In the genomic region with DNA sequence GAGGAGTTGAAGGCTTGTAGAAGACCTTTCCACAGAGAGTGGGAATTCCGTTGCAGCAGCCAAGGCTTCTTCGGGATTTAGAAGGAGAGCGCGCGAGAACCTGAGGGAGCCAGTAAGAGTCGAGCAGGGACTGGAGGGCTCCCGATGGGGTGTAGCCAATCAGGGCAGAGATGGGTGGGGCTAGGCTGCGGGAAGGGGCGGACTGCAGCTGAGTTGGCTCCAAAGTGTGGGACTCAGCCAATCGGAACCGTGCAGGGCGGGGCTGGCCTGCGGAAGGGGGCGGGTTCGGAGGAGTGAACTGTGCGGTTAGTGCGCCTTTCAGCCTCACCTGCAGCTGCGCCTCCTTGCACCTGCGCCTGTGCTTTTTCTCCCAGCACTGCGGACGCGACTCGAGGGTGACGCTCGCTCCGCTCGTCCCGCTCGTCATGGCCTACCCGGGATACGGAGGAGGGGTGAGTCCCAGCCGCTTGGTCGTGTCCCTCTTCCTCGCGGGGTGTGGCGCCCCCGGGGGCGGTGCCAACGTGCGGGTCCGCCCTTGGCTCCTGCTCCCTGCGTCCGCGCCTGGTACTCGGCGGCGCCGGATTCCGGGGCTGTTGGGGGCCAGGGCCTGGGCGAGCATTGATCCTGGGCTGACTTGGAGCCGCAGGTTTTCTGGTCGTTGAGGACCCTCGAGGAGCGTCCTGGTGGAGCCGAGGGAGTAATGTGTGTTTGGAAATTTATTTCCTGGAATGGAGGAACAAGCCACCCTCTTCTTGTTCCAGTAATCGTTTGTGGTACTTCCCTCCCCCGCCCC, we compare ENCODE assay signal across 8 cellular contexts. TPM values are rescaled to one million over a fixed set of nuclear protein-coding genes. Genes with fewer than 3 reads are reported as not detected.
DNase-seq lines count a peak whose midpoint lies in the region; ATAC-seq, FAIRE-seq and TF ChIP-seq lines count a peak whose summit lies in the region.

A gene with protein sequence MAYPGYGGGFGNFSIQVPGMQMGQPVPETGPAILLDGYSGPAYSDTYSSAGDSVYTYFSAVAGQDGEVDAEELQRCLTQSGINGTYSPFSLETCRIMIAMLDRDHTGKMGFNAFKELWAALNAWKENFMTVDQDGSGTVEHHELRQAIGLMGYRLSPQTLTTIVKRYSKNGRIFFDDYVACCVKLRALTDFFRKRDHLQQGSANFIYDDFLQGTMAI (plus strand): TSS at position 309 of the 793 bp plus-strand sequence. CDS start 117 bp downstream, at position 426.

- no peaks in the 10 kb centered on the region for H3K9me2 ChIP-seq in OCI-LY7 (ENCODE audit: insufficient read depth, low read length)

- DNase-seq in COR-L47 (lab: John Stamatoyannopoulos, UW), result peak; percentile 90
- DNase-seq in HUDEP-2 (lab: John Stamatoyannopoulos, UW; ENCODE audit: unreplicated experiment in 76 of 76), result peak; percentile 41 to 98 (median 93)
- peak; percentile 95 for DNase-seq in OCI-LY7 (ENCODE audit: low spot score)
- DNase-seq in activated T-cell treated with anti-CD3 and anti-CD28 coated beads for 24 hours (ENCODE audit: low read depth), result peak; percentile 97
- peak; percentile 98 for DNase-seq in endothelial cell of umbilical vein (ENCODE audit: low read depth, low spot score)
- peak; percentile 94 to 97 for DNase-seq in mesothelial cell of epicardium (ENCODE audit: low spot score in 2 of 2, unreplicated experiment in 2 of 2)
- peak; percentile 95 to 96 for DNase-seq in stimulated activated CD8-positive, alpha-beta memory T cell treated with anti-CD3 and anti-CD28 coated beads, Interleukin-15, amount 100 ng/mL, for 4 hours (ENCODE audit: low read depth in 2 of 2)

- peak within 1 kb of the TSS; percentile 99 for H3K27ac Mint-ChIP-seq in mesothelial cell of epicardium

- TF ChIP-seq CTCF in OCI-LY7 (conservative IDR thresholded peaks at IDR 0.05; ENCODE audit: low read length), result no peak
- TF ChIP-seq CTCF in endothelial cell of umbilical vein (IDR thresholded peaks at IDR 0.05; ENCODE audit: extremely low read depth in 1 of 2, insufficient read depth in 1 of 2, low read depth in 1 of 2, low read length in 2 of 2), result peak in 1 of 2 donors; percentile 3
- no peak for TF ChIP-seq CTCF in mesothelial cell of epicardium (IDR thresholded peaks at IDR 0.05; ENCODE audit: unreplicated experiment)

- dilution Hi-C loops in endothelial cell of umbilical vein (cut with MboI; ENCODE audit: extremely low pct_ligation_motif_present, low sequenced_read_pairs), result no loop called here

- peak within 1 kb of the TSS; percentile 68 for H3K9ac ChIP-seq in endothelial cell of umbilical vein (replicated peaks; ENCODE audit: extremely low read depth, insufficient read depth, low read length)

- H4K20me1 ChIP-seq in OCI-LY7 (ENCODE audit: insufficient read depth, low read length) (0 out of 2 replicates have a peak, but pooled peaks cover 9% of the 10 kb centered on the region), endothelial cell of umbilical vein (replicated peaks; ENCODE audit: control insufficient read depth, extremely low read depth, insufficient read depth, low read length) (no peaks in the 10 kb centered on the region)

- CTCF ChIA-PET in OCI-LY7 (lab: Charles Lee; ENCODE audit: unreplicated experiment) (no interaction called here), endothelial cell of umbilical vein (lab: Charles Lee) (interaction anchor here (1.6 to 2.7 kb wide), 2 partner anchors 10 to 46 kb away, joined by 5 to 12 read pairs; no protein-coding TSS in a partner anchor)

- peak; percentile 76 for TF ChIP-seq POLR2A in endothelial cell of umbilical vein (IDR thresholded peaks at IDR 0.05; ENCODE audit: low read depth, low read length)

- no peaks in the 10 kb centered on the region for H3K9me3 Mint-ChIP-seq in mesothelial cell of epicardium

- FAIRE-seq in endothelial cell of umbilical vein (lab: Jason Lieb, UNC), result peak; percentile 92

- peaks cover 49% of the 10 kb centered on the region for H3K27me3 Mint-ChIP-seq in mesothelial cell of epicardium (ENCODE audit: low read depth)

- ATAC-seq in GM21381 (IDR thresholded peaks at IDR 0.05; ENCODE audit: unreplicated experiment), result peak; percentile 98

- H3K79me2 ChIP-seq in OCI-LY7 (ENCODE audit: insufficient read depth, low read depth, low read length), result peaks cover 19% of the 10 kb centered on the region; the same call in 1 of the 2 replicates
- no peaks in the 10 kb centered on the region for H3K79me2 ChIP-seq in endothelial cell of umbilical vein (ENCODE audit: control insufficient read depth, insufficient read depth, low read length)

- H3K36me3 Mint-ChIP-seq in mesothelial cell of epicardium, result no peaks in the 10 kb centered on the region

- H3K27me3 ChIP-seq in endothelial cell of umbilical vein (ENCODE audit: control insufficient read depth in 2 of 2, insufficient read depth in 2 of 2, low read length in 2 of 2), result peaks cover 6 to 9% of the 10 kb centered on the region in 2 experiments

- peak within 1 kb of the TSS; percentile 95 for H3K4me3 Mint-ChIP-seq in mesothelial cell of epicardium

- BruUV-seq in OCI-LY7 (replicated peaks; lab: Mats Ljungman, UMichigan) (no TSS peak), endothelial cell of umbilical vein (replicated peaks; lab: Mats Ljungman, UMichigan) (TSS peak; percentile 65)

- intact Hi-C loops in OCI-LY7 (cut with micrococcal nuclease; ENCODE audit: unreplicated experiment), result loop anchor here (1.0 kb wide), 1 partner anchor 27 kb away; no protein-coding TSS in a partner anchor
- intact Hi-C loops in endothelial cell of umbilical vein (cut with micrococcal nuclease), result loop anchor here (1.0 kb wide), 1 partner anchor 27 kb away; no protein-coding TSS in a partner anchor

- H3K4me1 ChIP-seq in OCI-LY7 (ENCODE audit: insufficient read depth, low read length, poor library complexity, severe bottlenecking) (peaks cover 22% of the 10 kb centered on the region), endothelial cell of umbilical vein (ENCODE audit: control insufficient read depth, extremely low read depth, insufficient read depth, low read length) (peaks cover 4% of the 10 kb centered on the region)

- POLR2A ChIA-PET in OCI-LY7 (lab: Charles Lee), result interaction anchor here (0.9 to 1.9 kb wide), 4 partner anchors 14 to 35 kb away, joined by 3 to 8 read pairs (median 3); partner anchors contain the start of gene IFIH1
- POLR2A ChIA-PET in endothelial cell of umbilical vein (lab: Charles Lee), result interaction anchor here (0.6 kb wide), 1 partner anchor 12 kb away, joined by 3 read pairs; no protein-coding TSS in a partner anchor

- H3K9me3 ChIP-seq in OCI-LY7 (ENCODE audit: low read length) (no peaks in the 10 kb centered on the region), endothelial cell of umbilical vein (replicated peaks; ENCODE audit: control insufficient read depth, insufficient read depth, low read length) (no peaks in the 10 kb centered on the region)

- H3K4me2 ChIP-seq in OCI-LY7 (ENCODE audit: low read length) (peak within 1 kb of the TSS; percentile 76), endothelial cell of umbilical vein (ENCODE audit: insufficient read depth, low read length) (peak within 1 kb of the TSS; percentile 91)

- peak within 1 kb of the TSS; percentile 84 for H2AFZ ChIP-seq in OCI-LY7 (ENCODE audit: low read length)
- peak within 1 kb of the TSS; percentile 94 for H2AFZ ChIP-seq in endothelial cell of umbilical vein (ENCODE audit: low read depth, low read length)

- H3K36me3 ChIP-seq in OCI-LY7 (ENCODE audit: insufficient read depth, low read length), result 0 out of 2 replicates have a peak, but pooled peaks cover 3% of the 10 kb centered on the region
- H3K36me3 ChIP-seq in endothelial cell of umbilical vein (ENCODE audit: control insufficient read depth in 2 of 2, extremely low read depth in 1 of 2, insufficient read depth in 2 of 2, low read length in 2 of 2), result no peaks in the 10 kb centered on the region

- H3K4me3 ChIP-seq in OCI-LY7 (ENCODE audit: low read depth, low read length, poor library complexity, severe bottlenecking) (peak within 1 kb of the TSS; percentile 81), endothelial cell of umbilical vein (replicated peaks in 1 of 3; ENCODE audit: insufficient read depth in 1 of 3, low read depth in 1 of 3, low read length in 3 of 3) (peak within 1 kb of the TSS; percentile 49 to 94 (median 82))

- H3K27ac ChIP-seq in OCI-LY7 (ENCODE audit: low read depth, low read length, poor library complexity, severe bottlenecking), result peak within 1 kb of the TSS; percentile 59
- H3K27ac ChIP-seq in endothelial cell of umbilical vein (ENCODE audit: insufficient read depth, low read depth, low read length), result peak within 1 kb of the TSS; percentile 27

- H3K9me1 ChIP-seq in endothelial cell of umbilical vein (replicated peaks; ENCODE audit: control insufficient read depth, extremely low read depth, insufficient read depth, low read length), result no peaks in the 10 kb centered on the region

- peaks cover 14% of the 10 kb centered on the region for H3K4me1 Mint-ChIP-seq in mesothelial cell of epicardium

TF ChIP-seq in endothelial cell of umbilical vein, 7 proteins besides CTCF, POLR2A, EP300 and RAD21:
- TF ChIP-seq POLR2AphosphoS5 (IDR thresholded peaks at IDR 0.05; ENCODE audit: insufficient read depth, low read depth, low read length) (peak; percentile 60), MYC (IDR thresholded peaks at IDR 0.05; ENCODE audit: low read depth, low read length) (no peak)

RNA-seq across cellular contexts. Expression of the gene that starts here (rescaled TPM):
- total RNA-seq in OCI-LY7 (2014; rRNA removed; shearing (Covaris generic)), result 31.9 and 37.3 TPM in 2 replicates
- total RNA-seq in OCI-LY7 (2022) (38.4 and 43.9 TPM in 2 replicates), endothelial cell of umbilical vein (6.2 and 10.7 TPM in 2 replicates), mesothelial cell of epicardium (39.8 to 41.5 TPM (median 40.5 TPM) in 3 replicates)
- 9.7 and 11.2 TPM in 2 replicates for polyA plus RNA-seq in endothelial cell of umbilical vein
- polyA plus RNA-seq in endothelial cell of umbilical vein (2011; cell fraction: cytosol; rRNA removed), result 8.9 and 9.0 TPM in 2 replicates
- 14.9 TPM in 2 replicates for polyA plus RNA-seq in endothelial cell of umbilical vein (2011; cell fraction: nucleus; rRNA removed)
- polyA plus RNA-seq in endothelial cell of umbilical vein (2012), result 4.8 and 5.3 TPM in 2 replicates
- polyA minus RNA-seq in endothelial cell of umbilical vein, result 13.2 and 26.2 TPM in 2 replicates
- polyA minus RNA-seq in endothelial cell of umbilical vein (2011; cell fraction: cytosol; rRNA and poly(A)+ RNA removed), result not detected
- 5.5 and 7.0 TPM in 2 replicates for polyA minus RNA-seq in endothelial cell of umbilical vein (2011; cell fraction: nucleus; rRNA and poly(A)+ RNA removed)

Comparison
In these comparisons a context has a peak if more than half of its experiments do, and no peak if none do; other contexts are left out.
1. Peak in every context shown above with its lines: DNase-seq, ATAC-seq, H3K4me3 ChIP-seq and H3K27ac ChIP-seq.